In genomic region chr16:27237229-27238015, GRCh38 we compare ENCODE assay signal across 8 cellular contexts. TPM values are rescaled to one million over a fixed set of nuclear protein-coding genes. Genes with fewer than 3 reads are reported as not detected.
DNase-seq lines count a peak whose midpoint lies in the region; ATAC-seq and TF ChIP-seq lines count a peak whose summit lies in the region.

No MANE protein-coding gene starts in this region.

- peak overlapping the region; percentile 82 for H3K4me3 Mint-ChIP-seq in activated T-helper 17 cell treated with anti-CD3 and anti-CD28 coated beads, Interleukin-2, amount 50 U/mL, for 72 hours
- H3K4me3 Mint-ChIP-seq in immature natural killer cell: peak overlapping the region; percentile 75 to 90 (median 76)

- DNase-seq in GM12865 (ENCODE audit: low read depth) (peak; percentile 76), H7 (peak; percentile 50), NOMO-1 (lab: John Stamatoyannopoulos, UW; ENCODE audit: unreplicated experiment in 2 of 2) (peak; percentile 20 to 36), immature natural killer cell (peak; percentile 78 to 83 (median 81)), H4 (ENCODE audit: low spot score) (no peak), NCI-H1417 treated with DMSO at 0.1 percent for 48 hours (lab: John Stamatoyannopoulos, UW) (no peak)
- peak; percentile 69 to 79 for DNase-seq in stimulated activated CD4-positive, alpha-beta T cell treated with anti-CD3 and anti-CD28 coated beads, Interleukin-4, amount 100 ng/mL, for 48 hours (ENCODE audit: low read depth in 2 of 2)

- peak overlapping the region; percentile 98 for H3K27ac Mint-ChIP-seq in activated T-helper 17 cell treated with anti-CD3 and anti-CD28 coated beads, Interleukin-2, amount 50 U/mL, for 72 hours
- H3K27ac Mint-ChIP-seq in immature natural killer cell: peak overlapping the region; percentile 98 to 100 (median 98)

- H3K9me3 Mint-ChIP-seq in activated T-helper 17 cell treated with anti-CD3 and anti-CD28 coated beads, Interleukin-2, amount 50 U/mL, for 72 hours: no peaks in the 10 kb centered on the region
- H3K9me3 Mint-ChIP-seq in immature natural killer cell: no peaks in the 10 kb centered on the region

- H3K4me1 Mint-ChIP-seq in activated T-helper 17 cell treated with anti-CD3 and anti-CD28 coated beads, Interleukin-2, amount 50 U/mL, for 72 hours: peaks cover 54% of the 10 kb centered on the region
- H3K4me1 Mint-ChIP-seq in immature natural killer cell: peaks cover 81 to 85% of the 10 kb centered on the region in 2 donors

- peak; percentile 79 for ATAC-seq in activated T-helper 17 cell treated with anti-CD3 and anti-CD28 coated beads, Interleukin-2, amount 50 U/mL, for 72 hours (replicated peaks)

- H3K36me3 ChIP-seq in H7 (replicated peaks; ENCODE audit: control insufficient read depth, insufficient read depth, low read length): no peaks in the 10 kb centered on the region

- no peaks in the 10 kb centered on the region for H3K27me3 ChIP-seq in H7 (ENCODE audit: control insufficient read depth, insufficient read depth, low read length)

- TF ChIP-seq CTCF in GM12865 (IDR thresholded peaks at IDR 0.05; ENCODE audit: insufficient read depth, low read depth, low read length, missing control alignments): no peak

- H3K4me3 ChIP-seq in GM12865 (ENCODE audit: low read depth, low read length) (peak overlapping the region; percentile 21), H7 (ENCODE audit: insufficient read depth, low read depth, low read length) (no peak overlapping the region)

- peaks cover 50% of the 10 kb centered on the region for H3K36me3 Mint-ChIP-seq in activated T-helper 17 cell treated with anti-CD3 and anti-CD28 coated beads, Interleukin-2, amount 50 U/mL, for 72 hours (ENCODE audit: low read depth)
- H3K36me3 Mint-ChIP-seq in immature natural killer cell: peaks cover 0 to 9% (median 4%) of the 10 kb centered on the region in 3 donors

- no peaks in the 10 kb centered on the region for H3K27me3 Mint-ChIP-seq in activated T-helper 17 cell treated with anti-CD3 and anti-CD28 coated beads, Interleukin-2, amount 50 U/mL, for 72 hours
- H3K27me3 Mint-ChIP-seq in immature natural killer cell (ENCODE audit: low read depth in 3 of 3): peaks cover 11 to 22% (median 18%) of the 10 kb centered on the region in 3 donors

RNA-seq across cellular contexts. Expression of gene NSMCE1, which starts 31.1 kb away (rescaled TPM):
- total RNA-seq in H7 (2014; rRNA removed; shearing (Covaris generic)): 22.8 and 24.7 TPM in 2 replicates
- 10 to 100 TPM; 59.6 to 99.8 TPM for total RNA-seq in activated T-helper 17 cell treated with anti-CD3 and anti-CD28 coated beads, Interleukin-2, amount 50 U/mL, for 72 hours
- 100 to 1,000 TPM; 133 to 162 (median 148) TPM for polyA plus RNA-seq in immature natural killer cell
- total RNA-seq in H4 (2014; rRNA removed; shearing (Covaris generic)): 49.4 and 52.6 TPM in 2 replicates

RNA-seq across cellular contexts. Expression of gene KDM8, which starts 34.1 kb away (rescaled TPM):
- total RNA-seq in H7 (2014; rRNA removed; shearing (Covaris generic)): 7.6 and 12.2 TPM in 2 replicates
- 1 to 10 TPM; 7.7 to 9.1 TPM for total RNA-seq in activated T-helper 17 cell treated with anti-CD3 and anti-CD28 coated beads, Interleukin-2, amount 50 U/mL, for 72 hours
- polyA plus RNA-seq in immature natural killer cell: 1 to 10 TPM; 4.3 to 6.2 (median 5.1) TPM
- total RNA-seq in H4 (2014; rRNA removed; shearing (Covaris generic)): 3.6 and 5.0 TPM in 2 replicates

Comparison
In these comparisons a context has a peak if more than half of its experiments do, and no peak if none do; other contexts are left out.
1. DNase-seq: peak in GM12865 (single experiment), H7 (single experiment), NOMO-1 (2 of 2), immature natural killer cell (3 of 3) and stimulated activated CD4-positive, alpha-beta T cell treated with anti-CD3 and anti-CD28 coated beads, Interleukin-4, amount 100 ng/mL, for 48 hours (2 of 2); none in H4 (single experiment) and NCI-H1417 treated with DMSO at 0.1 percent for 48 hours (single experiment).